17 cellular contexts compared by ENCODE assay signal in genomic region chr1:88530246-88530645, GRCh38.
DNase-seq lines count a peak whose midpoint lies in the region; ATAC-seq and TF ChIP-seq lines count a peak whose summit lies in the region.
"Had no signal": no experiment of that assay in that cellular context is flagged by ENCODE, and none has a peak within 500 bp of the region (broad histone marks: within the 10 kb centered on the region; RNA-seq: fewer than 3 reads in every experiment).

No MANE protein-coding gene starts in this region.

- H2AFZ ChIP-seq in IMR-90 (replicated peaks; ENCODE audit: low read length, poor library complexity): no peak overlapping the region
- H2AFZ ChIP-seq: GM23248 had no signal

- intact Hi-C loops in IMR-90 (cut with micrococcal nuclease): no loop called here

- in situ Hi-C loops in IMR-90 (cut with MboI; ENCODE audit: low sequenced_read_pairs): no loop called here

- H3K4me1 ChIP-seq in IMR-90 (ENCODE audit: control insufficient read depth, insufficient read depth, low read length): no peaks in the 10 kb centered on the region; the same call in 1 of the 2 replicates
- H3K4me1 ChIP-seq: BLaER1 had no signal

- no peak overlapping the region for H2BK5ac ChIP-seq in IMR-90 (ENCODE audit: low read depth, low read length, poor library complexity, severe bottlenecking)

- dilution Hi-C loops in IMR-90 (cut with HindIII; ENCODE audit: low sequenced_read_pairs, unreplicated experiment): no loop called here

- H3K36me3 ChIP-seq in IMR-90 (ENCODE audit: control insufficient read depth, insufficient read depth, low read length) (no peaks in the 10 kb centered on the region), WERI-Rb-1 (no peaks in the 10 kb centered on the region)
- H3K36me3 ChIP-seq: BLaER1 had no signal

- H4K91ac ChIP-seq in IMR-90 (ENCODE audit: insufficient read depth, low read depth, low read length): no peak overlapping the region

- H3K27ac ChIP-seq in IMR-90 (ENCODE audit: insufficient read depth, low read length) (no peak overlapping the region), WERI-Rb-1 (peak overlapping the region; percentile 20; the same call in 1 of the 2 replicates)
- H3K27ac ChIP-seq: 22Rv1, BLaER1, C4-2B, GM23248 had no signal

- WGBS in IMR-90 (ENCODE audit: extremely low coverage in 2 of 2, insufficient read length in 1 of 2), 2 experiments: no CpG with 5 or more reads among the region's 3 CpGs

- no peak overlapping the region for H3K9ac ChIP-seq in IMR-90 (ENCODE audit: low read depth, low read length)
- H3K9ac ChIP-seq: BLaER1, GM23248 had no signal

- no peak for TF ChIP-seq CTCF in IMR-90 (conservative IDR thresholded peaks at IDR 0.05; ENCODE audit: low read depth, low read length)
- TF ChIP-seq CTCF in WERI-Rb-1 (IDR thresholded peaks at IDR 0.05; ENCODE audit: low read depth, low read length): no peak

- POLR2A ChIA-PET in IMR-90 (lab: Charles Lee; ENCODE audit: unreplicated experiment): no interaction called here

- H4K5ac ChIP-seq in IMR-90 (ENCODE audit: low read depth, low read length): no peak overlapping the region

- H2BK20ac ChIP-seq in IMR-90 (ENCODE audit: low read depth, low read length): no peak overlapping the region

- no peak overlapping the region for H3K4ac ChIP-seq in IMR-90 (ENCODE audit: low read depth, low read length)

- no peak overlapping the region for H3K18ac ChIP-seq in IMR-90 (ENCODE audit: low read depth, low read length)

- no peaks in the 10 kb centered on the region for H4K20me1 ChIP-seq in IMR-90 (ENCODE audit: insufficient read depth, low read length)
- H4K20me1 ChIP-seq: BLaER1 had no signal

- H3K9me3 ChIP-seq in IMR-90 (ENCODE audit: control insufficient read depth, insufficient read depth, low read length) (no peaks in the 10 kb centered on the region), WERI-Rb-1 (ENCODE audit: severe bottlenecking) (no peaks in the 10 kb centered on the region)
- H3K9me3 ChIP-seq: BLaER1 had no signal

- BruUV-seq in IMR-90 (replicated peaks; lab: Mats Ljungman, UMichigan): no TSS peak

- H3K4me3 ChIP-seq in IMR-90 (ENCODE audit: insufficient read depth, low read depth, low read length): no peak overlapping the region
- no peak overlapping the region for H3K4me3 ChIP-seq in WERI-Rb-1 (ENCODE audit: low read depth, low read length)
- H3K4me3 ChIP-seq: BLaER1, GM23248 had no signal

- no peak overlapping the region for H3K14ac ChIP-seq in IMR-90 (replicated peaks; ENCODE audit: low read depth, low read length)

- no peak overlapping the region for H4K8ac ChIP-seq in IMR-90 (ENCODE audit: low read depth in 2 of 2, low read length in 2 of 2)

- CTCF ChIA-PET in IMR-90 (lab: Yijun Ruan, JAX): no interaction called here

- no peaks in the 10 kb centered on the region for H3K79me1 ChIP-seq in IMR-90 (ENCODE audit: low read depth in 1 of 2, low read length in 2 of 2)

- no peak overlapping the region for H3K4me2 ChIP-seq in IMR-90 (ENCODE audit: low read depth, low read length)
- H3K4me2 ChIP-seq: BLaER1 had no signal

- no peak overlapping the region for H2BK15ac ChIP-seq in IMR-90 (ENCODE audit: low read depth, low read length)

- H3K9me1 ChIP-seq in IMR-90 (ENCODE audit: insufficient read depth, low read length): no peaks in the 10 kb centered on the region

- DNase-seq in DMS53 (lab: John Stamatoyannopoulos, UW): peak; percentile 34
- no peak for DNase-seq in DMS53 treated with DMSO at 0.1 percent for 48 hours (lab: John Stamatoyannopoulos, UW; ENCODE audit: unreplicated experiment)
- DNase-seq in IMR-90: peak; percentile 5
- DNase-seq in WERI-Rb-1: no peak
- no peak for DNase-seq in middle frontal gyrus (ENCODE audit: extremely low spot score, low spot score)
- no peak for DNase-seq in NAMALWA (ENCODE audit: low spot score)
- DNase-seq: CD4-positive, CD25-positive, alpha-beta regulatory T cell; CD8-positive, alpha-beta memory T cell; DMS153; DMS79 treated with DMSO at 0.1 percent for 48 hours; GM23248; H7; HCEC 1CT had no signal

- ATAC-seq in IMR-90 (ENCODE audit: low read depth) (no peak), HG03045 (IDR thresholded peaks at IDR 0.05; ENCODE audit: unreplicated experiment) (no peak)

- H2AK5ac ChIP-seq in IMR-90 (ENCODE audit: low read depth, low read length): no peak overlapping the region

- H3K27me3 ChIP-seq in IMR-90 (ENCODE audit: control insufficient read depth, insufficient read depth, low read length): no peaks in the 10 kb centered on the region; the same call in 1 of the 2 replicates
- H3K27me3 ChIP-seq in WERI-Rb-1 (ENCODE audit: insufficient read depth, low read depth, severe bottlenecking): no peaks in the 10 kb centered on the region
- H3K27me3 ChIP-seq: BLaER1 had no signal

- H3K23ac ChIP-seq in IMR-90 (ENCODE audit: low read depth, low read length): no peak overlapping the region

- H2AK9ac ChIP-seq in IMR-90 (replicated peaks; ENCODE audit: low read depth, low read length, poor library complexity): no peak overlapping the region

- H2BK120ac ChIP-seq in IMR-90 (ENCODE audit: low read depth, low read length): no peak overlapping the region

- TF ChIP-seq POLR2A in IMR-90 (IDR thresholded peaks at IDR 0.05; ENCODE audit: low read depth, low read length): no peak

- no peak overlapping the region for H3K56ac ChIP-seq in IMR-90 (ENCODE audit: extremely low read depth, insufficient read depth, low read length)

- no peak for TF ChIP-seq RAD21 in IMR-90 (IDR thresholded peaks at IDR 0.05; ENCODE audit: low read length)

TF ChIP-seq in IMR-90, 13 proteins besides CTCF, POLR2A, EP300 and RAD21:
- TF ChIP-seq MXI1 (IDR thresholded peaks at IDR 0.05; ENCODE audit: borderline replicate concordance, low read depth, low read length) (no peak), NFE2L2 (IDR thresholded peaks at IDR 0.05; ENCODE audit: low read depth, low read length) (no peak), RCOR1 (IDR thresholded peaks at IDR 0.05; ENCODE audit: insufficient replicate concordance, low read length) (no peak)

Comparison
In these comparisons a context has a peak if more than half of its experiments do, and no peak if none do; other contexts are left out.
1. DNase-seq: peak in DMS53 (single experiment) and IMR-90 (single experiment); none in DMS53 treated with DMSO at 0.1 percent for 48 hours (single experiment), WERI-Rb-1 (single experiment), middle frontal gyrus (single experiment) and NAMALWA (single experiment).